4 cellular contexts compared by ENCODE assay signal in genomic region chr5:34058532-34058931, GRCh38.
"Had no signal": no experiment of that assay in that cellular context is flagged by ENCODE, and none has a peak within 500 bp of the region (broad histone marks: within the 10 kb centered on the region; RNA-seq: fewer than 3 reads in every experiment).

No MANE protein-coding gene starts in this region.

- H3K27me3 Mint-ChIP-seq: IgD-negative memory B cell had no signal

- DNase-seq: H9, HCEC 1CT had no signal

- H3K4me1 Mint-ChIP-seq: GM23338, H9, IgD-negative memory B cell had no signal

- H3K4me3 Mint-ChIP-seq: GM23338, H9, IgD-negative memory B cell had no signal

- H3K27ac Mint-ChIP-seq: GM23338, H9, IgD-negative memory B cell had no signal

- ATAC-seq: GM23338 had no signal
